8 cellular contexts compared by ENCODE assay signal in genomic region chr2:175167076-175167791, GRCh38. TPM values are rescaled to one million over a fixed set of nuclear protein-coding genes. Genes with fewer than 3 reads are reported as not detected.
DNase-seq lines count a peak whose midpoint lies in the region; ATAC-seq and TF ChIP-seq lines count a peak whose summit lies in the region.

No MANE protein-coding gene starts in this region.

- no peaks in the 10 kb centered on the region for H3K36me3 ChIP-seq in ascending aorta
- peaks cover 0 to 4% (median 2%) of the 10 kb centered on the region in 3 donors for H3K36me3 ChIP-seq in skeletal muscle tissue (ENCODE audit: control insufficient read depth in 3 of 3, insufficient read depth in 3 of 3, low read length in 3 of 3)

- H3K4me1 Mint-ChIP-seq in activated naive CD4-positive, alpha-beta T cell treated with anti-CD3 and anti-CD28 coated beads for 36 hours (ENCODE audit: low read depth), result peaks cover 44% of the 10 kb centered on the region

- peak; percentile 36 for DNase-seq in activated naive CD4-positive, alpha-beta T cell treated with anti-CD3 and anti-CD28 coated beads for 36 hours
- no peak for DNase-seq in activated naive CD4-positive, alpha-beta T cell treated with Interleukin-2 at 50 U/mL for 16 hours
- DNase-seq in NCI-H510A (lab: John Stamatoyannopoulos, UW), result peak; percentile 66
- DNase-seq in ascending aorta (ENCODE audit: low spot score in 2 of 2), result peak in 1 of 2 donors; percentile 68
- no peak for DNase-seq in NCI-H187 (lab: John Stamatoyannopoulos, UW)

- no peak for TF ChIP-seq CTCF in ascending aorta (IDR thresholded peaks at IDR 0.05)

- peak overlapping the region; percentile 97 for H3K27ac Mint-ChIP-seq in activated naive CD4-positive, alpha-beta T cell treated with anti-CD3 and anti-CD28 coated beads for 36 hours

- no peaks in the 10 kb centered on the region for H3K9me3 Mint-ChIP-seq in activated naive CD4-positive, alpha-beta T cell treated with anti-CD3 and anti-CD28 coated beads for 36 hours

- peak overlapping the region; percentile 100 for H3K9ac ChIP-seq in skeletal muscle tissue (ENCODE audit: low read depth in 1 of 3, low read length in 3 of 3)

- H3K9me3 ChIP-seq in ascending aorta, result no peaks in the 10 kb centered on the region
- H3K9me3 ChIP-seq in iPS-18c (ENCODE audit: control insufficient read depth, insufficient read depth, low read length), result no peaks in the 10 kb centered on the region
- no peaks in the 10 kb centered on the region for H3K9me3 ChIP-seq in skeletal muscle tissue (ENCODE audit: control insufficient read depth in 3 of 3, low read length in 3 of 3)

- H3K27me3 ChIP-seq in ascending aorta, result no peaks in the 10 kb centered on the region
- no peaks in the 10 kb centered on the region for H3K27me3 ChIP-seq in skeletal muscle tissue (ENCODE audit: control insufficient read depth in 3 of 3, insufficient read depth in 3 of 3, low read length in 3 of 3)

- intact Hi-C loops in activated naive CD4-positive, alpha-beta T cell treated with anti-CD3 and anti-CD28 coated beads for 36 hours (cut with micrococcal nuclease), result loop anchor here (5.0 kb wide), 1 partner anchor 330 kb away; no protein-coding TSS in a partner anchor
- intact Hi-C loops in ascending aorta (cut with DNase I), result loop anchor here (10.0 kb wide), 2 partner anchors 162 to 708 kb away; partner anchors contain the start of gene CHN1

- H3K27me3 Mint-ChIP-seq in activated naive CD4-positive, alpha-beta T cell treated with anti-CD3 and anti-CD28 coated beads for 36 hours (ENCODE audit: low read depth), result no peaks in the 10 kb centered on the region

- no peaks in the 10 kb centered on the region for H3K36me3 Mint-ChIP-seq in activated naive CD4-positive, alpha-beta T cell treated with anti-CD3 and anti-CD28 coated beads for 36 hours (ENCODE audit: low read depth)

- H3K4me1 ChIP-seq in ascending aorta (peaks cover 0 to 3% of the 10 kb centered on the region in 2 donors), skeletal muscle tissue (ENCODE audit: control insufficient read depth in 3 of 3, insufficient read depth in 3 of 3, low read length in 3 of 3) (peaks cover 9 to 14% (median 13%) of the 10 kb centered on the region in 3 donors)

- peak overlapping the region; percentile 99 for H3K4me3 Mint-ChIP-seq in activated naive CD4-positive, alpha-beta T cell treated with anti-CD3 and anti-CD28 coated beads for 36 hours

- H3K4me3 ChIP-seq in ascending aorta (peak overlapping the region; percentile 81 to 83), iPS-18c (ENCODE audit: insufficient read depth, low read depth, low read length) (peak overlapping the region; percentile 85), skeletal muscle tissue (ENCODE audit: low read length in 3 of 3) (peak overlapping the region; percentile 99 to 100 (median 100))

- CTCF ChIA-PET in activated naive CD4-positive, alpha-beta T cell treated with anti-CD3 and anti-CD28 coated beads for 36 hours (lab: Charles Lee), result interaction anchor here (0.6 to 2.1 kb wide), 4 partner anchors 29 to 995 kb away, joined by 3 to 6 read pairs (median 4); no protein-coding TSS in a partner anchor

- H3K27ac ChIP-seq in ascending aorta (peak overlapping the region; percentile 95 to 96), skeletal muscle tissue (ENCODE audit: low read depth, low read length) (peak overlapping the region; percentile 98)

- peak; percentile 3 for ATAC-seq in HG02885 (IDR thresholded peaks at IDR 0.05; ENCODE audit: poor library complexity, unreplicated experiment)

RNA-seq across cellular contexts. Expression of gene ATF2, which starts 0.8 kb away (rescaled TPM):
- 10 to 100 TPM; 48.0 to 53.3 TPM for total RNA-seq in activated naive CD4-positive, alpha-beta T cell treated with anti-CD3 and anti-CD28 coated beads for 36 hours
- total RNA-seq in ascending aorta (84.8 TPM), skeletal muscle tissue (35.0 TPM)

RNA-seq across cellular contexts. Expression of gene ATP5MC3, which starts 14.3 kb away (rescaled TPM):
- total RNA-seq in activated naive CD4-positive, alpha-beta T cell treated with anti-CD3 and anti-CD28 coated beads for 36 hours, result 100 to 1,000 TPM; 308 to 310 TPM
- total RNA-seq in ascending aorta (25.5 TPM), skeletal muscle tissue (169 TPM)

Comparison
In these comparisons a context has a peak if more than half of its experiments do, and no peak if none do; other contexts are left out.
1. DNase-seq: peak in activated naive CD4-positive, alpha-beta T cell treated with anti-CD3 and anti-CD28 coated beads for 36 hours (single experiment) and NCI-H510A (single experiment); none in activated naive CD4-positive, alpha-beta T cell treated with Interleukin-2 at 50 U/mL for 16 hours (single experiment) and NCI-H187 (0 of 2).
2. Peak in every context shown above with its lines, with median percentiles within 50 percentile points of each other: H3K4me3 ChIP-seq.